1 cellular context compared by ENCODE assay signal in genomic region chr4:20418865-20419451, GRCh38.
TF ChIP-seq lines count a peak whose summit lies in the region.

No MANE protein-coding gene starts in this region.

TF ChIP-seq in GM23338, 12 proteins besides CTCF, POLR2A, EP300 and RAD21 (continued from another document):
- TF ChIP-seq REST (IDR thresholded peaks at IDR 0.05; ENCODE audit: unreplicated experiment), result no peak
